Comparison of ENCODE assay signal across 8 cellular contexts in the genomic region with DNA sequence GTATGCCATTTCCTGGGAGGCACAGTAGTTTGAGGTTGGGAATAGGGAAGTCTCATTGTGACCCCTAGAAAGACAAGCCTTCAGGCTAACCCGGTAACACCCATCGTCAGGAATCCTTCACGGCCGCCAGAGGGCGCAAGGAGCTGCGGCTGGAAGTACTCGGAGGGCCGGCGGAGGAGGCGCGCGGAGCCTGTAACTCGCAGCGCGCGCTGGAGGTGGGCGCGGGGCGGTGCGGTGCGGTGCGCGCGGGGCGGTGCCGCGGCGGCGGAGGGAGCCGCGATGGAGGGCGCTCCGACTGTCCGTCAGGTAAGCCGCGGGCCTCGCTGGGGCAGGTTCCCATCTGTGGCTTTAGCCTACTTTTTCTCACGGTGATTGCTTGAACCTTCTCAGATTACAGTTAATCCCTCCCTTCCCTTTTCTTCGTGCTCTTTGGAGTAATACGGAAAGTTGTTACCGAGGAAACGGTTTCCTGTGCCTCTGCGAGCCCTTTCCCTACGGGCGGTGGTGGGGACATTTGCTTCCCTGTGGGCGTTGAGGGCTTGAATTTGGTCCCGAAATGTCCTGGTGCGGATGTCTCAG. TPM values are rescaled to one million over a fixed set of nuclear protein-coding genes. Genes with fewer than 3 reads are reported as not detected.
DNase-seq lines count a peak whose midpoint lies in the region; ATAC-seq, FAIRE-seq and TF ChIP-seq lines count a peak whose summit lies in the region.

TSS of gene GRAMD1C (plus strand) at position 158 of the 579 bp plus-strand sequence. CDS start at position 280, 122 bp downstream.

- TF ChIP-seq CTCF in GM13977 (IDR thresholded peaks at IDR 0.05; ENCODE audit: extremely low read depth, insufficient read depth, missing control alignments) = peak; percentile 91
- TF ChIP-seq CTCF in right atrium auricular region (IDR thresholded peaks at IDR 0.05) = peak; percentile 80 to 85
- peak; percentile 84 for TF ChIP-seq CTCF in psoas muscle (IDR thresholded peaks at IDR 0.05)

- H3K4me3 ChIP-seq in right atrium auricular region (peak within 1 kb of the TSS; percentile 39 to 55), psoas muscle (peak within 1 kb of the TSS; percentile 67)

- no peaks in the 10 kb centered on the region for H3K9me3 Mint-ChIP-seq in T-cell

- H3K36me3 Mint-ChIP-seq in T-cell = no peaks in the 10 kb centered on the region

- POLR2A ChIA-PET in T-cell (lab: Charles Lee) = interaction anchor here in 1 of 2 donors (0.7 kb wide), 1 partner anchor 53 kb away, joined by 7 read pairs; no protein-coding TSS in a partner anchor

- H3K27ac Mint-ChIP-seq in T-cell = no peak within 1 kb of the TSS

- CTCF ChIA-PET in T-cell (lab: Charles Lee) = interaction anchor here (0.5 to 2.7 kb wide), 18 partner anchors 10 to 1846 kb away, joined by 3 to 21 read pairs (median 5); partner anchors contain the start of gene ATP6V1A (in 1 of the 2)

- no peaks in the 10 kb centered on the region for H3K36me3 ChIP-seq in right atrium auricular region
- H3K36me3 ChIP-seq in psoas muscle (ENCODE audit: insufficient read depth in 1 of 2, low read depth in 1 of 2) = no peaks in the 10 kb centered on the region

- H3K27ac ChIP-seq in right atrium auricular region = peak within 1 kb of the TSS; percentile 31 to 51
- H3K27ac ChIP-seq in psoas muscle = no peak within 1 kb of the TSS

- ATAC-seq in HG02885 (IDR thresholded peaks at IDR 0.05; ENCODE audit: poor library complexity, unreplicated experiment) = peak; percentile 95
- peak; percentile 98 to 99 (median 99) for ATAC-seq in T-cell (replicated peaks in 1 of 4)
- peak; percentile 94 to 100 (median 96) for ATAC-seq in psoas muscle

- no peak for FAIRE-seq in urothelium cell line (lab: Jason Lieb, UNC)

- H3K27me3 ChIP-seq in right atrium auricular region (no peaks in the 10 kb centered on the region), psoas muscle (ENCODE audit: insufficient read depth in 3 of 3, low read length in 2 of 3) (no peaks in the 10 kb centered on the region)

- WGBS in psoas muscle, 3 donors = 1 to 2% (median 1%) methylated on average over 32 to 48 of the region's 48 CpGs

- H3K4me1 Mint-ChIP-seq in T-cell = peaks cover 7 to 9% (median 8%) of the 10 kb centered on the region in 3 donors

- H3K27me3 Mint-ChIP-seq in T-cell = no peaks in the 10 kb centered on the region

- H3K4me1 ChIP-seq in right atrium auricular region (no peaks in the 10 kb centered on the region), psoas muscle (no peaks in the 10 kb centered on the region)

- intact Hi-C loops in psoas muscle (cut with DNase I) = loop anchor here in 1 of 2 donors (5.0 to 10.0 kb wide), 3 partner anchors 91 to 1976 kb away; partner anchors contain the start of genes ATP6V1A, CCDC191, NAA50 and QTRT2

- DNase-seq in GM13977 (ENCODE audit: low spot score) (peak; percentile 90), NCI-H146 (lab: John Stamatoyannopoulos, UW) (peak; percentile 94), T-cell (peak; percentile 59 to 88 (median 81)), amniotic stem cell (lab: John Stamatoyannopoulos, UW) (peak; percentile 81), right atrium auricular region (ENCODE audit: low spot score) (peak; percentile 79), psoas muscle (peak; percentile 86 to 91), urothelium cell line (ENCODE audit: low spot score) (peak; percentile 92)

- peak within 1 kb of the TSS; percentile 75 to 77 (median 76) for H3K4me3 Mint-ChIP-seq in T-cell

- in situ Hi-C loops in GM13977 (cut with MboI; ENCODE audit: low pct_unique_long_range_greater_than_20kb, low sequenced_read_pairs, unreplicated experiment) = no loop called here

- no peaks in the 10 kb centered on the region for H3K9me3 ChIP-seq in right atrium auricular region
- H3K9me3 ChIP-seq in psoas muscle = no peaks in the 10 kb centered on the region

RNA-seq across cellular contexts. Expression of gene GRAMD1C, which starts in this region (rescaled TPM):
- 1 to 10 TPM in 4 of 5 donors, under 1 TPM in 1; 0.43 to 2.7 (median 1.4) TPM for total RNA-seq in T-cell
- total RNA-seq in right atrium auricular region = 1 to 10 TPM; 1.2 to 3.0 TPM
- under 1 TPM; 0.53 to 0.81 (median 0.65) TPM for total RNA-seq in psoas muscle
- polyA plus RNA-seq in psoas muscle = under 1 TPM; 0.20 to 0.39 (median 0.36) TPM

Comparison
In these comparisons a context has a peak if more than half of its experiments do, and no peak if none do; other contexts are left out.
1. Peak in DNase-seq, ATAC-seq and H3K4me3 ChIP-seq in psoas muscle; RNA of the gene not detected or under 1 TPM.